In the genomic region with DNA sequence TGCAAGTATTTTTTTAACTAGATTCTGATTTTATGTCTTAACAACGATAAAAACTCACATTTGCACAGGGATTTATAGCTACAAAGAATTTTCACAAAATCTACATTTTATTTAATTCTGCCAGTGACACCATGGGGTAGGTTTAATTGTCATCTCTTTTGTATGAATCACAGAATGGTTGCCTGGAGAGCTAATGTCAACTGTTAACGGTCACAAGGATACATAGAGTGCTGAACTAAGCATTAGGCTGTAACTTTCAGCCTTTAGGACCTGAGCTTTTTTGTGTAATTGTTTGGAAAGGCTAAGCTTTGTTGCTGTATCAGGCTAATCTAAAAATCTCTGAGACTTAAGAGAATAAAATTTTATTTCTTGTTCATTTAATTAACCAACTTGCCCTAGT, we compare ENCODE assay signal across 19 cellular contexts.
"Had no signal": no experiment of that assay in that cellular context is flagged by ENCODE, and none has a peak within 500 bp of the region (broad histone marks: within the 10 kb centered on the region; RNA-seq: fewer than 3 reads in every experiment).

No MANE protein-coding gene starts in this region.

- H3K4me3 ChIP-seq: coronary artery, gastrocnemius medialis, neural progenitor cell had no signal

- H3K79me2 ChIP-seq: parathyroid adenoma had no signal

- H3K9ac ChIP-seq: neural progenitor cell, parathyroid adenoma had no signal

- H3K36me3 Mint-ChIP-seq: activated naive CD4-positive, alpha-beta T cell treated with anti-CD3 and anti-CD28 coated beads, Interleukin-2, amount 50 U/mL, for 72 hours; brain; naive B cell; neural progenitor cell; stimulated activated effector memory CD8-positive, alpha-beta T cell treated with anti-CD3 and anti-CD28 coated beads, Interleukin-12 subunit alpha, Interleukin-12 subunit beta, amount 100 ng/mL, for 72 hours had no signal

- H3K27me3 Mint-ChIP-seq: activated B cell treated with CpG ODN at 0.5 μM for 24 hours, naive B cell had no signal

- H3K9me3 Mint-ChIP-seq: neural progenitor cell had no signal

- H3K4me2 ChIP-seq: neural progenitor cell had no signal

- H3K4me1 ChIP-seq: gastrocnemius medialis, parathyroid adenoma had no signal

- DNase-seq: activated B cell treated with CpG ODN at 0.5 μM for 24 hours; activated CD4-positive, alpha-beta T cell treated with anti-CD3 and anti-CD28 coated beads for 48 hours; activated CD8-positive, alpha-beta memory T cell treated with anti-CD3 and anti-CD28 coated beads, Interleukin-2, amount 50 U/mL, for 4 hours; activated CD8-positive, alpha-beta T cell treated with anti-CD3 and anti-CD28 coated beads, Interleukin-2, amount 10 ng/mL, durations not matched to agents 7 days and 5 days; activated gamma-delta T cell; activated T-cell treated with anti-CD3 and anti-CD28 coated beads, Interleukin-2, amount 50 U/mL, for 72 hours; central memory CD4-positive, alpha-beta T cell; gastrocnemius medialis; naive B cell; stimulated activated CD4-positive, alpha-beta T cell treated with anti-CD3 and anti-CD28 coated beads, Interleukin-12 subunit alpha, Interleukin-12 subunit beta, amount 100 ng/mL, for 4 hours; stimulated activated CD4-positive, alpha-beta T cell treated with anti-CD3 and anti-CD28 coated beads, Interleukin-2, amount 100 ng/mL, for 24 hours; T-helper 2 cell had no signal

- H3K36me3 ChIP-seq: gastrocnemius medialis, neural progenitor cell had no signal

- H3K27ac Mint-ChIP-seq: activated B cell treated with CpG ODN at 0.5 μM for 24 hours; activated CD8-positive, alpha-beta T cell treated with anti-CD3 and anti-CD28 coated beads, Interleukin-2, amount 10 ng/mL, durations not matched to agents 7 days and 5 days; activated naive CD4-positive, alpha-beta T cell treated with anti-CD3 and anti-CD28 coated beads, Interleukin-2, amount 50 U/mL, for 72 hours; activated T-cell treated with anti-CD3 and anti-CD28 coated beads, Interleukin-2, amount 50 U/mL, for 72 hours; brain; neural progenitor cell; stimulated activated effector memory CD8-positive, alpha-beta T cell treated with anti-CD3 and anti-CD28 coated beads, Interleukin-12 subunit alpha, Interleukin-12 subunit beta, amount 100 ng/mL, for 72 hours had no signal

- H3K4me3 Mint-ChIP-seq: activated B cell treated with CpG ODN at 0.5 μM for 24 hours; activated CD8-positive, alpha-beta T cell treated with anti-CD3 and anti-CD28 coated beads, Interleukin-2, amount 10 ng/mL, durations not matched to agents 7 days and 5 days; activated T-cell treated with anti-CD3 and anti-CD28 coated beads, Interleukin-2, amount 50 U/mL, for 72 hours; brain; naive B cell; neural progenitor cell; stimulated activated effector memory CD8-positive, alpha-beta T cell treated with anti-CD3 and anti-CD28 coated beads, Interleukin-12 subunit alpha, Interleukin-12 subunit beta, amount 100 ng/mL, for 72 hours had no signal

- H3K4me1 Mint-ChIP-seq: activated B cell treated with CpG ODN at 0.5 μM for 24 hours; naive B cell; stimulated activated effector memory CD8-positive, alpha-beta T cell treated with anti-CD3 and anti-CD28 coated beads, Interleukin-12 subunit alpha, Interleukin-12 subunit beta, amount 100 ng/mL, for 72 hours had no signal

- ATAC-seq: activated CD8-positive, alpha-beta T cell treated with anti-CD3 and anti-CD28 coated beads, Interleukin-2, amount 10 ng/mL, durations not matched to agents 7 days and 5 days; activated naive CD4-positive, alpha-beta T cell treated with anti-CD3 and anti-CD28 coated beads, Interleukin-2, amount 50 U/mL, for 72 hours; activated T-cell treated with anti-CD3 and anti-CD28 coated beads, Interleukin-2, amount 50 U/mL, for 72 hours; gastrocnemius medialis; left lobe of liver; stimulated activated effector memory CD8-positive, alpha-beta T cell treated with anti-CD3 and anti-CD28 coated beads, Interleukin-12 subunit alpha, Interleukin-12 subunit beta, amount 100 ng/mL, for 72 hours had no signal

- H3K27ac ChIP-seq: coronary artery, gastrocnemius medialis, neural progenitor cell, parathyroid adenoma had no signal

- H3K9me3 ChIP-seq: gastrocnemius medialis had no signal

- H3K27me3 ChIP-seq: gastrocnemius medialis, neural progenitor cell had no signal

- H2AFZ ChIP-seq: neural progenitor cell, parathyroid adenoma had no signal
